Comparison of ENCODE assay signal across 22 cellular contexts in the genomic region with DNA sequence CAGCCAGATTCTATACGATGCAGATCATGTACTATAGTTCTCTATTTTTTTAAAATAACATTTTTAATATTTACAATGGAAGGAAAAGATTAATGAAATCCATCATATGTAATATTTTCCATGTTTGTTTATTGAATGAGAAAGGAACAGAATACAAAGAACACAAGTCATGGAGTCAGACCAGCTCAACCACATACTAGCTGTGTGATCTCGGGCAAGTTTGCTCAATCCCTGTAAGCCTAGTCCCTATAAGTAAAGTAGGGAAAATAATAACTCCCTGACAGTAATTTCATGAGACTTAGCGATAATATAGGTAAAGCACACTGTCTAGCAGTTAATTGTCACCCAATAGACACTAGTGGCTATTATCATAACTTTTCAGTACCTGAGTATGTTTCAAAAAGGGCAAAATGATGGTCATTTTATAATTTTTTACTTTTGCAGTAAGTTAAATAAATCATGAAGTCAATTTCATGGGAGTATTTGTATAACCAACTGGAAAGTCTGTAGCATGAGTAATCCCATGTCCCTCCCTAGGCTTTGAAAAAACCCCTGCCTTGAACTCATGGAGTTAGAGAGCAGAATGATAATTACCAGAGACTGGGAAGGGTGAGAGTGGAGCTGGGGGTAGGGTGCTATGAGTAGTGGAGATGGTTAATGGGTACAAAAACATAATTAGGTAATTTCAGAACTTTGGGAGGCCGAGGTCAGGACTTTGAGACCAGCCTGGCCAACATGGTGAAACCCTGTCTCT.
"Had no signal": no experiment of that assay in that cellular context is flagged by ENCODE, and none has a peak within 500 bp of the region (broad histone marks: within the 10 kb centered on the region; RNA-seq: fewer than 3 reads in every experiment).

No MANE protein-coding gene starts in this region.

- H3K4me2 ChIP-seq: smooth muscle cell had no signal

- H3K4me3 ChIP-seq: adrenal gland, cardiac muscle cell, gastrocnemius medialis, mucosa of descending colon, ovary, smooth muscle cell, stomach, testis, upper lobe of right lung had no signal

- H3K36me3 ChIP-seq: adrenal gland, cardiac muscle cell, gastrocnemius medialis, ovary, stomach, upper lobe of right lung had no signal

- H3K9me3 ChIP-seq: adrenal gland, gastrocnemius medialis, mucosa of descending colon, ovary, stomach, testis, upper lobe of right lung had no signal

- ATAC-seq: activated T-cell treated with anti-CD3 and anti-CD28 coated beads, Interleukin-2, amount 50 U/mL, for 72 hours; effector memory CD8-positive, alpha-beta T cell; gastrocnemius medialis; mucosa of descending colon; naive thymus-derived CD4-positive, alpha-beta T cell; sciatic nerve; stimulated activated effector memory CD8-positive, alpha-beta T cell treated with anti-CD3 and anti-CD28 coated beads, Interleukin-12 subunit alpha, Interleukin-12 subunit beta, amount 100 ng/mL, for 72 hours; upper lobe of right lung had no signal

- H3K27ac Mint-ChIP-seq: activated naive CD4-positive, alpha-beta T cell treated with anti-CD3 and anti-CD28 coated beads, Interleukin-2, amount 50 U/mL, for 24 hours; activated T-cell treated with anti-CD3 and anti-CD28 coated beads, Interleukin-2, amount 50 U/mL, for 72 hours; effector memory CD8-positive, alpha-beta T cell; stimulated activated effector memory CD8-positive, alpha-beta T cell treated with anti-CD3 and anti-CD28 coated beads, Interleukin-12 subunit alpha, Interleukin-12 subunit beta, amount 100 ng/mL, for 72 hours; T-helper 2 cell treated with Interferon-gamma antibody and Interleukin-4, amounts not matched to agents 5 μg/mL and 100 μg/mL, for 36 hours had no signal

- H3K9me3 Mint-ChIP-seq: activated naive CD4-positive, alpha-beta T cell treated with anti-CD3 and anti-CD28 coated beads, Interleukin-2, amount 50 U/mL, for 24 hours; effector memory CD8-positive, alpha-beta T cell; stimulated activated effector memory CD8-positive, alpha-beta T cell treated with anti-CD3 and anti-CD28 coated beads, Interleukin-12 subunit alpha, Interleukin-12 subunit beta, amount 100 ng/mL, for 72 hours had no signal

- H3K4me1 Mint-ChIP-seq: activated naive CD4-positive, alpha-beta T cell treated with anti-CD3 and anti-CD28 coated beads, Interleukin-2, amount 50 U/mL, for 24 hours had no signal

- H3K27me3 Mint-ChIP-seq: activated naive CD4-positive, alpha-beta T cell treated with anti-CD3 and anti-CD28 coated beads, Interleukin-2, amount 50 U/mL, for 24 hours had no signal

- H3K27me3 ChIP-seq: adrenal gland, cardiac muscle cell, gastrocnemius medialis, ovary, stomach, testis, upper lobe of right lung had no signal

- H3K4me3 Mint-ChIP-seq: activated naive CD4-positive, alpha-beta T cell treated with anti-CD3 and anti-CD28 coated beads, Interleukin-2, amount 50 U/mL, for 24 hours; activated T-cell treated with anti-CD3 and anti-CD28 coated beads, Interleukin-2, amount 50 U/mL, for 72 hours; effector memory CD8-positive, alpha-beta T cell; naive thymus-derived CD4-positive, alpha-beta T cell; stimulated activated effector memory CD8-positive, alpha-beta T cell treated with anti-CD3 and anti-CD28 coated beads, Interleukin-12 subunit alpha, Interleukin-12 subunit beta, amount 100 ng/mL, for 72 hours; T-helper 2 cell treated with Interferon-gamma antibody and Interleukin-4, amounts not matched to agents 5 μg/mL and 100 μg/mL, for 36 hours had no signal

- H3K4me1 ChIP-seq: adrenal gland, testis, upper lobe of right lung had no signal

- H3K36me3 Mint-ChIP-seq: activated naive CD4-positive, alpha-beta T cell treated with anti-CD3 and anti-CD28 coated beads, Interleukin-2, amount 50 U/mL, for 24 hours; stimulated activated effector memory CD8-positive, alpha-beta T cell treated with anti-CD3 and anti-CD28 coated beads, Interleukin-12 subunit alpha, Interleukin-12 subunit beta, amount 100 ng/mL, for 72 hours had no signal

- DNase-seq: activated CD4-positive, alpha-beta T cell treated with anti-CD3 and anti-CD28 coated beads, Interleukin-2, amount 50 U/mL, for 4 hours; activated effector memory CD4-positive, alpha-beta T cell treated with anti-CD3 and anti-CD28 coated beads, Interleukin-2, amount 50 U/mL, for 16 hours; activated T-cell treated with anti-CD3 and anti-CD28 coated beads, Interleukin-2, amount 50 U/mL, for 72 hours; adrenal gland; dermis blood vessel endothelial cell; effector memory CD8-positive, alpha-beta T cell; gastrocnemius medialis; head of caudate nucleus; mesenchymal stem cell; mucosa of descending colon; naive thymus-derived CD4-positive, alpha-beta T cell; ovary; stimulated activated CD4-positive, alpha-beta T cell treated with anti-CD3 and anti-CD28 coated beads, Interleukin-4, amount 100 ng/mL, for 24 hours; stomach; testis; upper lobe of right lung had no signal

- H3K27ac ChIP-seq: adrenal gland, cardiac muscle cell, gastrocnemius medialis, ovary, stomach, testis, upper lobe of right lung had no signal
